In the genomic region with DNA sequence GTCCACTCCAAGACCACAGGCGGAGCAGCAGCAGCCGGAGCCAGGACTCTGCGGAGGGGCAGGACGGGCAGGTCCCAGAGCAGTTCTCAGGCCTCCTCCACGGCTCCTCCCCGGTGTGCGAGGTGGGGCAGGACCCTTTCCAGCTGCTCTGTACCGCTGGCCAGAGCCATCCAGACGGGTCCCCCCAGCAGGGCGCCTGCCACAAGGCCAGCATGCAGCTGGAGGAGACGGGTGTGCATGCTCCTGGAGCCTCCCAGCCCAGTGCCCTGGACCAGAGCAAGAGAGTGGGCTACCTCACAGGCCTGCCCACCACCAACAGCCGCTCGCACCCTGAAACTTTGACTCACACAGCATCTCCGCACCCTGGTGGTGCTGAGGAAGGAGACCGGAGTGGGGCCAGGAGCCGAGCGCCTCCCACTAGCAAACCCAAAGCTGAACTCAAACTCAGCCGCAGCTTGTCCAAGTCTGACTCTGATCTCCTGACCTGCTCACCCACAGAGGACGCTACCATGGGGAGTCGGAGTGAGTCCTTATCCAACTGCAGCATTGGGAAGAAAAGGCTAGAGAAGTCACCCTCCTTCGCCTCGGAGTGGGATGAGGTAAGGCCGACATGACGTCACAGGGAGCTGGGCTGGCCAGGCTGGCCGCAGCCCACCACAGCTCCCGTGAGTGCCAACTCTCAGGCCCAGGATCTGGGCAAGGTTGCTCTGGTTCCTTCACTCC, we compare ENCODE assay signal across 1 cellular context.
TF ChIP-seq lines count a peak whose summit lies in the region.

No MANE protein-coding gene starts in this region.

TF ChIP-seq in GM23338, 12 proteins besides CTCF, POLR2A, EP300 and RAD21 (continued from another document):
- TF ChIP-seq, protein P1, sequence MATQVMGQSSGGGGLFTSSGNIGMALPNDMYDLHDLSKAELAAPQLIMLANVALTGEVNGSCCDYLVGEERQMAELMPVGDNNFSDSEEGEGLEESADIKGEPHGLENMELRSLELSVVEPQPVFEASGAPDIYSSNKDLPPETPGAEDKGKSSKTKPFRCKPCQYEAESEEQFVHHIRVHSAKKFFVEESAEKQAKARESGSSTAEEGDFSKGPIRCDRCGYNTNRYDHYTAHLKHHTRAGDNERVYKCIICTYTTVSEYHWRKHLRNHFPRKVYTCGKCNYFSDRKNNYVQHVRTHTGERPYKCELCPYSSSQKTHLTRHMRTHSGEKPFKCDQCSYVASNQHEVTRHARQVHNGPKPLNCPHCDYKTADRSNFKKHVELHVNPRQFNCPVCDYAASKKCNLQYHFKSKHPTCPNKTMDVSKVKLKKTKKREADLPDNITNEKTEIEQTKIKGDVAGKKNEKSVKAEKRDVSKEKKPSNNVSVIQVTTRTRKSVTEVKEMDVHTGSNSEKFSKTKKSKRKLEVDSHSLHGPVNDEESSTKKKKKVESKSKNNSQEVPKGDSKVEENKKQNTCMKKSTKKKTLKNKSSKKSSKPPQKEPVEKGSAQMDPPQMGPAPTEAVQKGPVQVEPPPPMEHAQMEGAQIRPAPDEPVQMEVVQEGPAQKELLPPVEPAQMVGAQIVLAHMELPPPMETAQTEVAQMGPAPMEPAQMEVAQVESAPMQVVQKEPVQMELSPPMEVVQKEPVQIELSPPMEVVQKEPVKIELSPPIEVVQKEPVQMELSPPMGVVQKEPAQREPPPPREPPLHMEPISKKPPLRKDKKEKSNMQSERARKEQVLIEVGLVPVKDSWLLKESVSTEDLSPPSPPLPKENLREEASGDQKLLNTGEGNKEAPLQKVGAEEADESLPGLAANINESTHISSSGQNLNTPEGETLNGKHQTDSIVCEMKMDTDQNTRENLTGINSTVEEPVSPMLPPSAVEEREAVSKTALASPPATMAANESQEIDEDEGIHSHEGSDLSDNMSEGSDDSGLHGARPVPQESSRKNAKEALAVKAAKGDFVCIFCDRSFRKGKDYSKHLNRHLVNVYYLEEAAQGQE (IDR thresholded peaks at IDR 0.05; ENCODE audit: unreplicated experiment) = no peak
- TF ChIP-seq NANOG (IDR thresholded peaks at IDR 0.05; ENCODE audit: borderline replicate concordance) = no peak
- no peak for TF ChIP-seq ZNF331 (CRISPR knock-in tag; IDR thresholded peaks at IDR 0.05; ENCODE audit: low read depth)
- TF ChIP-seq EZH2 (IDR thresholded peaks at IDR 0.05; ENCODE audit: low read depth, unreplicated experiment) = no peak
- no peak for TF ChIP-seq EZH2phosphoT487 (IDR thresholded peaks at IDR 0.05; ENCODE audit: unreplicated experiment)
